Comparison of ENCODE assay signal across 8 cellular contexts in genomic region chr5:95664204-95664786, GRCh38. TPM values are rescaled to one million over a fixed set of nuclear protein-coding genes. Genes with fewer than 3 reads are reported as not detected.
A peak's percentile ranks its signal among the peaks of the same experiment; 100 is the strongest.
DNase-seq lines count a peak whose midpoint lies in the region; ATAC-seq and TF ChIP-seq lines count a peak whose summit lies in the region.

No MANE protein-coding gene starts in this region.

- no peaks in the 10 kb centered on the region for H3K27me3 ChIP-seq in rectal smooth muscle tissue (ENCODE audit: control insufficient read depth, insufficient read depth, low read length)

- H3K4me3 ChIP-seq in fibroblast of pulmonary artery (replicated peaks; ENCODE audit: low read depth, low read length): no peak overlapping the region
- no peak overlapping the region for H3K4me3 ChIP-seq in rectal smooth muscle tissue (ENCODE audit: low read length)

- TF ChIP-seq CTCF in fibroblast of pulmonary artery (IDR thresholded peaks at IDR 0.05; ENCODE audit: low read length, missing control alignments): peak; percentile 86

- ATAC-seq in GM18502 (IDR thresholded peaks at IDR 0.05; ENCODE audit: poor library complexity, unreplicated experiment): no peak

- no peaks in the 10 kb centered on the region for H3K36me3 ChIP-seq in rectal smooth muscle tissue (ENCODE audit: control insufficient read depth, insufficient read depth, low read length)

- peak overlapping the region; percentile 57 for H3K27ac ChIP-seq in rectal smooth muscle tissue (ENCODE audit: low read depth, low read length)

- H3K9ac ChIP-seq in rectal smooth muscle tissue (ENCODE audit: low read length): no peak overlapping the region

- DNase-seq in NCI-H82 (lab: John Stamatoyannopoulos, UW) (peak; percentile 29), NCI-H82 treated with DMSO at 0.1 percent for 48 hours (lab: John Stamatoyannopoulos, UW; ENCODE audit: unreplicated experiment) (no peak), LHCN-M2 (ENCODE audit: low read depth) (peak; percentile 50), fibroblast of pulmonary artery (ENCODE audit: low read depth) (peak; percentile 58), mesenteric fat pad (ENCODE audit: low spot score) (no peak)
- peak; percentile 18 to 57 for DNase-seq in activated CD4-positive, alpha-beta T cell treated with anti-CD3 and anti-CD28 coated beads for 4 hours

- H3K4me1 ChIP-seq in rectal smooth muscle tissue (ENCODE audit: control insufficient read depth, insufficient read depth, low read length): peaks cover 14% of the 10 kb centered on the region

RNA-seq across cellular contexts. Expression of gene RFESD, which starts 17.7 kb away (rescaled TPM):
- 1.9 TPM in 2 replicates for total RNA-seq in LHCN-M2 (2014; rRNA removed)
- polyA plus RNA-seq in LHCN-M2 (2012): 1.9 TPM
- total RNA-seq in mesenteric fat pad: 1.1 TPM

RNA-seq across cellular contexts. Expression of gene SPATA9, which starts 18.5 kb away (rescaled TPM):
- total RNA-seq in LHCN-M2 (2014; rRNA removed) (1.4 and 1.7 TPM in 2 replicates), mesenteric fat pad (3.5 TPM)
- polyA plus RNA-seq in LHCN-M2 (2012): 1.4 TPM

RNA-seq across cellular contexts. Expression of gene GPR150, which starts 44.4 kb away (rescaled TPM):
- total RNA-seq in LHCN-M2 (2014; rRNA removed) (1.3 and 1.6 TPM in 2 replicates), mesenteric fat pad (0.32 TPM)
- polyA plus RNA-seq in LHCN-M2 (2012): 0.33 TPM

Comparison
In these comparisons a context has a peak if more than half of its experiments do, and no peak if none do; other contexts are left out.
1. DNase-seq: peak in NCI-H82 (single experiment), LHCN-M2 (single experiment), activated CD4-positive, alpha-beta T cell treated with anti-CD3 and anti-CD28 coated beads for 4 hours (2 of 2) and fibroblast of pulmonary artery (single experiment); none in NCI-H82 treated with DMSO at 0.1 percent for 48 hours (single experiment) and mesenteric fat pad (single experiment).